ENCODE assay signal across 10 cellular contexts in genomic region chr2:26693287-26693849, GRCh38. TPM values are rescaled to one million over a fixed set of nuclear protein-coding genes. Genes with fewer than 3 reads are reported as not detected.
DNase-seq lines count a peak whose midpoint lies in the region; ATAC-seq and TF ChIP-seq lines count a peak whose summit lies in the region.
"Had no signal": no experiment of that assay in that cellular context is flagged by ENCODE, and none has a peak within 500 bp of the region (broad histone marks: within the 10 kb centered on the region; RNA-seq: fewer than 3 reads in every experiment).

No MANE protein-coding gene starts in this region.

- H3K9me2 ChIP-seq in SK-N-SH = no peaks in the 10 kb centered on the region

- TF ChIP-seq CTCF in SK-N-SH (IDR thresholded peaks at IDR 0.05) (no peak), mucosa of descending colon (IDR thresholded peaks at IDR 0.05) (no peak)

- no peak overlapping the region for H2AFZ ChIP-seq in SK-N-SH (ENCODE audit: low read depth)

- H3K79me2 ChIP-seq in SK-N-SH (ENCODE audit: insufficient read depth) = no peaks in the 10 kb centered on the region

- H3K27ac Mint-ChIP-seq in stimulated activated effector memory CD8-positive, alpha-beta T cell treated with anti-CD3 and anti-CD28 coated beads, Interleukin-12 subunit alpha, Interleukin-12 subunit beta, amount 100 ng/mL, for 72 hours = no peak overlapping the region
- H3K27ac Mint-ChIP-seq in naive thymus-derived CD4-positive, alpha-beta T cell = no peak overlapping the region
- H3K27ac Mint-ChIP-seq: activated naive CD4-positive, alpha-beta T cell treated with anti-CD3 and anti-CD28 coated beads, Interleukin-2, amount 50 U/mL, for 24 hours; T-helper 1 cell treated with Interleukin-12 subunit alpha and Interleukin-12 subunit beta and Interleukin-4 antibody, amounts not matched to agents 30 μg/mL and 1 μg/mL, for 36 hours had no signal

- DNase-seq in SK-N-SH (peak; percentile 82), ecto neural progenitor cell (ENCODE audit: low spot score) (peak; percentile 61), mucosa of descending colon (no peak)
- DNase-seq in stimulated activated effector memory CD8-positive, alpha-beta T cell treated with anti-CD3 and anti-CD28 coated beads, Interleukin-12 subunit alpha, Interleukin-12 subunit beta, amount 100 ng/mL, for 72 hours (ENCODE audit: low spot score in 2 of 2) = no peak
- no peak for DNase-seq in naive thymus-derived CD4-positive, alpha-beta T cell

- peaks cover 6% of the 10 kb centered on the region for H3K4me1 Mint-ChIP-seq in stimulated activated effector memory CD8-positive, alpha-beta T cell treated with anti-CD3 and anti-CD28 coated beads, Interleukin-12 subunit alpha, Interleukin-12 subunit beta, amount 100 ng/mL, for 72 hours
- H3K4me1 Mint-ChIP-seq in naive thymus-derived CD4-positive, alpha-beta T cell = peaks cover 0 to 11% (median 4%) of the 10 kb centered on the region in 7 donors
- H3K4me1 Mint-ChIP-seq: activated naive CD4-positive, alpha-beta T cell treated with anti-CD3 and anti-CD28 coated beads, Interleukin-2, amount 50 U/mL, for 24 hours had no signal

- H3K4me1 ChIP-seq in SK-N-SH (ENCODE audit: control insufficient read depth in 1 of 2, insufficient read depth in 2 of 2, low read depth in 1 of 2, low read length in 1 of 2) = peaks cover 5 to 26% of the 10 kb centered on the region in 2 experiments; a peak in 1 of 4 replicates
- H3K4me1 ChIP-seq in mucosa of descending colon (ENCODE audit: low read depth) = peaks cover 4% of the 10 kb centered on the region
- H3K4me1 ChIP-seq in urinary bladder (ENCODE audit: insufficient read depth) = no peaks in the 10 kb centered on the region
- no peaks in the 10 kb centered on the region for H3K4me1 ChIP-seq in naive thymus-derived CD4-positive, alpha-beta T cell (ENCODE audit: control insufficient read depth in 2 of 2, insufficient read depth in 2 of 2, low read length in 2 of 2)

- H3K27me3 ChIP-seq in SK-N-SH (ENCODE audit: insufficient read depth) = peaks cover 34% of the 10 kb centered on the region
- peaks cover 5 to 23% of the 10 kb centered on the region in 2 donors for H3K27me3 ChIP-seq in naive thymus-derived CD4-positive, alpha-beta T cell (ENCODE audit: control insufficient read depth in 2 of 2, insufficient read depth in 2 of 2, low read length in 2 of 2)

- peaks cover 65 to 74% (median 74%) of the 10 kb centered on the region in 5 donors for H3K27me3 Mint-ChIP-seq in naive thymus-derived CD4-positive, alpha-beta T cell

- no peaks in the 10 kb centered on the region for H3K36me3 Mint-ChIP-seq in stimulated activated effector memory CD8-positive, alpha-beta T cell treated with anti-CD3 and anti-CD28 coated beads, Interleukin-12 subunit alpha, Interleukin-12 subunit beta, amount 100 ng/mL, for 72 hours
- H3K36me3 Mint-ChIP-seq in naive thymus-derived CD4-positive, alpha-beta T cell = peaks cover 0 to 7% (median 0%) of the 10 kb centered on the region in 5 donors
- H3K36me3 Mint-ChIP-seq: activated naive CD4-positive, alpha-beta T cell treated with anti-CD3 and anti-CD28 coated beads, Interleukin-2, amount 50 U/mL, for 24 hours had no signal

- no peak for TF ChIP-seq EP300 in SK-N-SH (IDR thresholded peaks at IDR 0.05; ENCODE audit: borderline replicate concordance in 1 of 2, low read depth in 1 of 2, low read length in 1 of 2)

- H3K4me3 ChIP-seq in SK-N-SH (ENCODE audit: low read depth in 2 of 2, low read length in 1 of 2) = peak overlapping the region; percentile 31 to 44; a peak in 3 of 4 replicates
- H3K4me3 ChIP-seq in mucosa of descending colon = no peak overlapping the region
- peak overlapping the region; percentile 47 for H3K4me3 ChIP-seq in urinary bladder (ENCODE audit: low read depth, low read length)
- no peak overlapping the region for H3K4me3 ChIP-seq in naive thymus-derived CD4-positive, alpha-beta T cell (ENCODE audit: low read length)

- POLR2A ChIA-PET in SK-N-SH (lab: Yijun Ruan, JAX) = interaction anchor here (1.1 kb wide), 1 partner anchor 13 kb away, joined by 3 read pairs; no protein-coding TSS in a partner anchor
- POLR2A ChIA-PET in naive thymus-derived CD4-positive, alpha-beta T cell (lab: Charles Lee) = no interaction called here

- no peaks in the 10 kb centered on the region for H4K20me1 ChIP-seq in SK-N-SH (ENCODE audit: insufficient read depth)

- CTCF ChIA-PET in SK-N-SH (lab: Yijun Ruan, JAX) = interaction anchor here (0.9 to 5.2 kb wide), 5 partner anchors 12 to 87 kb away, joined by 3 to 35 read pairs (median 6); no protein-coding TSS in a partner anchor
- CTCF ChIA-PET in naive thymus-derived CD4-positive, alpha-beta T cell (lab: Charles Lee) = no interaction called here

- peaks cover 3% of the 10 kb centered on the region for H3F3A ChIP-seq in SK-N-SH (replicated peaks; ENCODE audit: insufficient read depth)

- H3K27ac ChIP-seq in SK-N-SH (ENCODE audit: low read depth in 2 of 2, low read length in 1 of 2) (no peak overlapping the region), urinary bladder (ENCODE audit: low read depth) (no peak overlapping the region)
- H3K27ac ChIP-seq in naive thymus-derived CD4-positive, alpha-beta T cell (ENCODE audit: low read depth, low read length) = no peak overlapping the region

- intact Hi-C loops in mucosa of descending colon (cut with DNase I, micrococcal nuclease) = no loop called here
- intact Hi-C loops in naive thymus-derived CD4-positive, alpha-beta T cell (cut with micrococcal nuclease) = no loop called here

- ATAC-seq in SK-N-SH treated with all-trans-retinoic acid at 6 μM for 48 hours (no peak; the same call in 2 of the 3 replicates), mucosa of descending colon (peak; percentile 18), HG02970 (IDR thresholded peaks at IDR 0.05; ENCODE audit: low FRiP score, unreplicated experiment) (no peak)
- ATAC-seq in stimulated activated effector memory CD8-positive, alpha-beta T cell treated with anti-CD3 and anti-CD28 coated beads, Interleukin-12 subunit alpha, Interleukin-12 subunit beta, amount 100 ng/mL, for 72 hours = no peak
- no peak for ATAC-seq in naive thymus-derived CD4-positive, alpha-beta T cell

- H3K36me3 ChIP-seq in SK-N-SH (replicated peaks in 1 of 2; ENCODE audit: control insufficient read depth in 1 of 2, insufficient read depth in 2 of 2, low read length in 1 of 2) (no peaks in the 10 kb centered on the region), mucosa of descending colon (ENCODE audit: low read depth) (no peaks in the 10 kb centered on the region), urinary bladder (ENCODE audit: insufficient read depth) (no peaks in the 10 kb centered on the region)
- no peaks in the 10 kb centered on the region for H3K36me3 ChIP-seq in naive thymus-derived CD4-positive, alpha-beta T cell (ENCODE audit: control insufficient read depth in 2 of 3, insufficient read depth in 3 of 3, low read length in 3 of 3)

- no peaks in the 10 kb centered on the region for H3K9me3 ChIP-seq in SK-N-SH
- H3K9me3 ChIP-seq in mucosa of descending colon = no peaks in the 10 kb centered on the region
- no peaks in the 10 kb centered on the region for H3K9me3 ChIP-seq in naive thymus-derived CD4-positive, alpha-beta T cell (ENCODE audit: control insufficient read depth in 2 of 3, low read length in 3 of 3)

- TF ChIP-seq RAD21 in SK-N-SH (IDR thresholded peaks at IDR 0.05; ENCODE audit: low read length) = no peak

- H3K4me2 ChIP-seq in SK-N-SH = peak overlapping the region; percentile 76

- no peak overlapping the region for H3K9ac ChIP-seq in SK-N-SH

- H3K4me3 Mint-ChIP-seq in stimulated activated effector memory CD8-positive, alpha-beta T cell treated with anti-CD3 and anti-CD28 coated beads, Interleukin-12 subunit alpha, Interleukin-12 subunit beta, amount 100 ng/mL, for 72 hours = no peak overlapping the region
- peak overlapping the region in 3 of 10 donors; percentile 28 to 64 (median 58) for H3K4me3 Mint-ChIP-seq in naive thymus-derived CD4-positive, alpha-beta T cell
- H3K4me3 Mint-ChIP-seq: T-helper 1 cell treated with Interleukin-12 subunit alpha and Interleukin-12 subunit beta and Interleukin-4 antibody, amounts not matched to agents 30 μg/mL and 1 μg/mL, for 36 hours had no signal

- 30% methylated on average over 13 of the region's 33 CpGs for WGBS in SK-N-SH (ENCODE audit: low lambda C conversion rate)
- 5% methylated on average over 33 of the region's 33 CpGs for WGBS in urinary bladder

- H3K9me3 Mint-ChIP-seq in stimulated activated effector memory CD8-positive, alpha-beta T cell treated with anti-CD3 and anti-CD28 coated beads, Interleukin-12 subunit alpha, Interleukin-12 subunit beta, amount 100 ng/mL, for 72 hours = no peaks in the 10 kb centered on the region
- H3K9me3 Mint-ChIP-seq in naive thymus-derived CD4-positive, alpha-beta T cell = peaks cover 0 to 14% (median 0%) of the 10 kb centered on the region in 11 donors
- H3K9me3 Mint-ChIP-seq: activated naive CD4-positive, alpha-beta T cell treated with anti-CD3 and anti-CD28 coated beads, Interleukin-2, amount 50 U/mL, for 24 hours; T-helper 1 cell treated with Interleukin-12 subunit alpha and Interleukin-12 subunit beta and Interleukin-4 antibody, amounts not matched to agents 30 μg/mL and 1 μg/mL, for 36 hours had no signal

TF ChIP-seq in SK-N-SH, 30 proteins besides CTCF, POLR2A, EP300 and RAD21 (continues in another document):
- TF ChIP-seq EZH2phosphoT487 (IDR thresholded peaks at IDR 0.05; ENCODE audit: borderline replicate concordance, low read depth) = no peak
- no peak for TF ChIP-seq RXRA (IDR thresholded peaks at IDR 0.05; ENCODE audit: borderline replicate concordance, low read depth)
- no peak for TF ChIP-seq TEAD4 (IDR thresholded peaks at IDR 0.05; ENCODE audit: borderline replicate concordance, insufficient read depth)

TF ChIP-seq in SK-N-SH treated with all-trans-retinoic acid at 6 μM for 48 hours, 23 proteins besides CTCF, POLR2A, EP300 and RAD21 (continues in another document):
- TF ChIP-seq ZNF565 (CRISPR knock-in tag; conservative IDR thresholded peaks at IDR 0.05; ENCODE audit: low read depth) = no peak
- no peak for TF ChIP-seq ZFP3 (CRISPR knock-in tag; IDR thresholded peaks at IDR 0.05)
- no peak for TF ChIP-seq ZNF8 (CRISPR knock-in tag; IDR thresholded peaks at IDR 0.05)
- TF ChIP-seq RARB (CRISPR knock-in tag; IDR thresholded peaks at IDR 0.05) = no peak

RNA-seq across cellular contexts. Expression of gene KCNK3, which starts 0.8 kb away (rescaled TPM):
- polyA plus RNA-seq in SK-N-SH (2012; rRNA removed) (0.16 and 0.31 TPM in 2 replicates), urinary bladder (11.4 TPM)
- polyA plus RNA-seq in SK-N-SH (2012; cell fraction: cytosol; rRNA removed) = 0.06 and 0.24 TPM in 2 replicates
- 0.04 and 0.27 TPM in 2 replicates for polyA plus RNA-seq in SK-N-SH (2012; cell fraction: nucleus; rRNA removed)
- total RNA-seq in mucosa of descending colon (10 to 100 TPM in 1 of 3 donors, under 1 TPM in 2; 0.64 to 11.0 (median 0.92) TPM), urinary bladder (4.7 TPM)
- total RNA-seq in naive thymus-derived CD4-positive, alpha-beta T cell = not detected
- not detected for polyA plus RNA-seq in naive thymus-derived CD4-positive, alpha-beta T cell

RNA-seq across cellular contexts. Expression of gene CIB4, which starts 52.2 kb away (rescaled TPM):
- polyA plus RNA-seq in SK-N-SH (2012; rRNA removed) (not detected in 2 replicates), urinary bladder (not detected)
- not detected in 2 replicates for polyA plus RNA-seq in SK-N-SH (2012; cell fraction: cytosol; rRNA removed)
- polyA plus RNA-seq in SK-N-SH (2012; cell fraction: nucleus; rRNA removed) = not detected in 2 replicates
- total RNA-seq in mucosa of descending colon (under 1 TPM in 1 of 3 donors, not detected in 2; 0.60 TPM), urinary bladder (not detected)
- not detected for total RNA-seq in naive thymus-derived CD4-positive, alpha-beta T cell
- polyA plus RNA-seq in naive thymus-derived CD4-positive, alpha-beta T cell = not detected

Comparison
In these comparisons a context has a peak if more than half of its experiments do, and no peak if none do; other contexts are left out.
1. DNase-seq: peak in SK-N-SH (single experiment) and ecto neural progenitor cell (single experiment); none in mucosa of descending colon (0 of 3), stimulated activated effector memory CD8-positive, alpha-beta T cell treated with anti-CD3 and anti-CD28 coated beads, Interleukin-12 subunit alpha, Interleukin-12 subunit beta, amount 100 ng/mL, for 72 hours (0 of 2) and naive thymus-derived CD4-positive, alpha-beta T cell (0 of 9).
2. H3K4me3 ChIP-seq: peak in SK-N-SH (2 of 2) and urinary bladder (single experiment); none in mucosa of descending colon (single experiment) and naive thymus-derived CD4-positive, alpha-beta T cell (single experiment).